Comparison of ENCODE assay signal across 1 cellular context in genomic region chr14:102538598-102539543, GRCh38.
TF ChIP-seq lines count a peak whose summit lies in the region.

No MANE protein-coding gene starts in this region.

TF ChIP-seq in H1, 55 proteins besides CTCF, POLR2A, EP300 and RAD21:
- TF ChIP-seq, protein P1, sequence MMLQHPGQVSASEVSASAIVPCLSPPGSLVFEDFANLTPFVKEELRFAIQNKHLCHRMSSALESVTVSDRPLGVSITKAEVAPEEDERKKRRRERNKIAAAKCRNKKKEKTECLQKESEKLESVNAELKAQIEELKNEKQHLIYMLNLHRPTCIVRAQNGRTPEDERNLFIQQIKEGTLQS (IDR thresholded peaks at IDR 0.05; ENCODE audit: insufficient read depth, low read depth, low read length) = no peak
- TF ChIP-seq JUND (IDR thresholded peaks at IDR 0.05; ENCODE audit: low read length) = no peak
- TF ChIP-seq GABPA (IDR thresholded peaks at IDR 0.05; ENCODE audit: borderline replicate concordance, insufficient read depth, low read length) = no peak
- no peak for TF ChIP-seq BCL11A (IDR thresholded peaks at IDR 0.05; ENCODE audit: low read depth in 2 of 2, low read length in 2 of 2)
- no peak for TF ChIP-seq TEAD4 (IDR thresholded peaks at IDR 0.05; ENCODE audit: low read depth, low read length)
- TF ChIP-seq RFX5 (IDR thresholded peaks at IDR 0.05; ENCODE audit: borderline replicate concordance, low read depth, low read length) = no peak
- no peak for TF ChIP-seq BACH1 (IDR thresholded peaks at IDR 0.05; ENCODE audit: low read length)
- TF ChIP-seq RBBP5 (IDR thresholded peaks at IDR 0.05; ENCODE audit: borderline replicate concordance, low read depth, low read length) = no peak
- TF ChIP-seq MAX (IDR thresholded peaks at IDR 0.05) = no peak
- no peak for TF ChIP-seq CTBP2 (IDR thresholded peaks at IDR 0.05; ENCODE audit: borderline replicate concordance, insufficient read depth, insufficient read length, low read length)
- TF ChIP-seq SP4 (IDR thresholded peaks at IDR 0.05; ENCODE audit: low read length) = no peak
- TF ChIP-seq KDM1A (IDR thresholded peaks at IDR 0.05; ENCODE audit: borderline replicate concordance, low read length) = no peak
- TF ChIP-seq BRCA1 (IDR thresholded peaks at IDR 0.05; ENCODE audit: low read depth, low read length) = no peak
- TF ChIP-seq SIX5 (IDR thresholded peaks at IDR 0.05; ENCODE audit: low read depth, low read length) = no peak
TF ChIP-seq in H1: peak in this region for 0.
